Comparison of ENCODE assay signal across 25 cellular contexts in genomic region chr15:60691508-60692047, GRCh38.
"Had no signal": no experiment of that assay in that cellular context is flagged by ENCODE, and none has a peak within 500 bp of the region (broad histone marks: within the 10 kb centered on the region; RNA-seq: fewer than 3 reads in every experiment).

No MANE protein-coding gene starts in this region.

- H3K9me3 ChIP-seq: lower lobe of right lung, ovary, right atrium auricular region, sigmoid colon, spleen, suprapubic skin, thoracic aorta, tibial artery, upper lobe of right lung had no signal

- H3K4me3 ChIP-seq: lower lobe of right lung, ovary, right atrium auricular region, sigmoid colon, spleen, suprapubic skin, thoracic aorta, tibial artery, upper lobe of right lung had no signal

- H3K27ac ChIP-seq: lower lobe of right lung, ovary, right atrium auricular region, sigmoid colon, spleen, suprapubic skin, thoracic aorta, tibial artery, upper lobe of right lung had no signal

- H3K36me3 Mint-ChIP-seq: mesothelial cell of epicardium; naive thymus-derived CD4-positive, alpha-beta T cell; natural killer cell treated with Interleukin-12 subunit alpha and Interleukin-12 subunit beta and Interleukin-15 and Interleukin-18, amount 100 ng/mL, for 72 hours had no signal

- ATAC-seq: left ventricle myocardium superior; lower lobe of right lung; naive thymus-derived CD4-positive, alpha-beta T cell; natural killer cell treated with Interleukin-12 subunit alpha and Interleukin-12 subunit beta and Interleukin-15 and Interleukin-18, amount 100 ng/mL, for 72 hours; stimulated activated effector memory CD8-positive, alpha-beta T cell treated with anti-CD3 and anti-CD28 coated beads, Interleukin-12 subunit alpha, Interleukin-12 subunit beta, amount 100 ng/mL, for 72 hours; upper lobe of right lung had no signal

- H3K4me1 Mint-ChIP-seq: immature natural killer cell, mesothelial cell of epicardium had no signal

- H3K9me3 Mint-ChIP-seq: immature natural killer cell; mesothelial cell of epicardium; naive thymus-derived CD4-positive, alpha-beta T cell; natural killer cell treated with Interleukin-12 subunit alpha and Interleukin-12 subunit beta and Interleukin-15 and Interleukin-18, amount 100 ng/mL, for 72 hours; stimulated activated effector memory CD8-positive, alpha-beta T cell treated with anti-CD3 and anti-CD28 coated beads, Interleukin-12 subunit alpha, Interleukin-12 subunit beta, amount 100 ng/mL, for 72 hours; stimulated activated naive CD8-positive, alpha-beta T cell treated with anti-CD3 and anti-CD28 coated beads, Interleukin-15, Interleukin-2, amounts not matched to agents 100 ng/mL and 50 ng/mL, for 24 hours had no signal

- H3K27me3 ChIP-seq: ovary, right atrium auricular region, sigmoid colon, spleen, suprapubic skin, tibial artery, upper lobe of right lung had no signal

- H3K4me3 Mint-ChIP-seq: immature natural killer cell; mesothelial cell of epicardium; naive thymus-derived CD4-positive, alpha-beta T cell; natural killer cell treated with Interleukin-12 subunit alpha and Interleukin-12 subunit beta and Interleukin-15 and Interleukin-18, amount 100 ng/mL, for 72 hours; stimulated activated effector memory CD8-positive, alpha-beta T cell treated with anti-CD3 and anti-CD28 coated beads, Interleukin-12 subunit alpha, Interleukin-12 subunit beta, amount 100 ng/mL, for 72 hours; stimulated activated naive CD8-positive, alpha-beta T cell treated with anti-CD3 and anti-CD28 coated beads, Interleukin-15, Interleukin-2, amounts not matched to agents 100 ng/mL and 50 ng/mL, for 24 hours had no signal

- H3K4me1 ChIP-seq: right atrium auricular region, sigmoid colon, suprapubic skin, tibial artery, upper lobe of right lung had no signal

- DNase-seq: hypothalamus; immature natural killer cell; kidney; left ventricle myocardium superior; lower lobe of right lung; mammary epithelial cell; mesenchymal stem cell; naive thymus-derived CD4-positive, alpha-beta T cell; ovary; sigmoid colon; small intestine; spleen; stimulated activated CD4-positive, alpha-beta T cell treated with anti-CD3 and anti-CD28 coated beads, Interleukin-4, amount 100 ng/mL, for 24 hours; stimulated activated naive CD4-positive, alpha-beta T cell; tibial artery; trophoblast cell; upper lobe of right lung had no signal

- H3K36me3 ChIP-seq: lower lobe of right lung, ovary, right atrium auricular region, sigmoid colon, spleen, suprapubic skin, thoracic aorta, tibial artery, upper lobe of right lung had no signal

- H3K27ac Mint-ChIP-seq: mesothelial cell of epicardium; naive thymus-derived CD4-positive, alpha-beta T cell; natural killer cell treated with Interleukin-12 subunit alpha and Interleukin-12 subunit beta and Interleukin-15 and Interleukin-18, amount 100 ng/mL, for 72 hours; progenitor cell of endocrine pancreas; stimulated activated effector memory CD8-positive, alpha-beta T cell treated with anti-CD3 and anti-CD28 coated beads, Interleukin-12 subunit alpha, Interleukin-12 subunit beta, amount 100 ng/mL, for 72 hours; stimulated activated naive CD8-positive, alpha-beta T cell treated with anti-CD3 and anti-CD28 coated beads, Interleukin-15, Interleukin-2, amounts not matched to agents 100 ng/mL and 50 ng/mL, for 24 hours had no signal
